8 cellular contexts compared by ENCODE assay signal in the genomic region with DNA sequence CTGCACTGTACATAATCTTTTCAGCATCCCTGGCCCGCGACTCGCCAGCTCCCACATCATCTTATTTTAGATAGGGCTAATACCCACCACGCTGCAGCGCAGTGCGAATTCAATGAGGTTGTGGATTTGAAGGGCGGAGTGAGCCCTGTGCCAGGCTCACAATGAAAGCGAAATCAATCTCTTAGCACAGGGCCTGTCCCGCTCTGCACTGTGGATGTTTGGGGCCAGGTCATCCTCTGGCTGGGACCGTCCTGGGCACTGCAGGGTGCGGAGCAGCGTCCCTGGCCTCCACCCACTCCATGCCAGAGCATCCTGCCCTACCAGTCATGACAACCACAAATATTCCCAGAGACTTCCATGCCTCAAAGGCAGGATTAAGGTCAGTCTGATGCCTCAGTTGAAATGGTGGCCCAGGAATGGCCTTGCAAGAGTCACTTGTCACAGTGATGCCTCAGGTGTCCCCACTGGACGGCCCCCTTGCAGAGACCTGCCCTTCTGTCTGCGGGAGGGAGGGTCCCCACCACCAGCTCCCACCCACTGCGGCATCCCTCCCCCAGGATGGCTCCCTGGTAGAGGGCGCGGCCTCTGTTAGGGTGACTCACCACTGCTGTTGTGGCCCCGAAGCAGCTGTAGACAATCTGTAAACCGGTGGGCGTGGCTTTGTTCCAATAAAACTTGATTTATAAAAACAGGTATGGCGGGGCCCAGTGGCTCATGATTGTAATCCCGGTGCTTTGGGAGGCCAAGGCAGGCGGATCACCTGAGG. TPM values are rescaled to one million over a fixed set of nuclear protein-coding genes. Genes with fewer than 3 reads are reported as not detected.
DNase-seq lines count a peak whose midpoint lies in the region; ATAC-seq and TF ChIP-seq lines count a peak whose summit lies in the region.

No MANE protein-coding gene starts in this region.

- no peaks in the 10 kb centered on the region for H3K27me3 Mint-ChIP-seq in CD4-positive, alpha-beta memory T cell
- H3K27me3 Mint-ChIP-seq in activated T-helper 1 cell treated with anti-CD3 and anti-CD28 coated beads, Interleukin-12 subunit alpha, Interleukin-12 subunit beta, Interleukin-2, Interleukin-4 antibody, amounts not matched to agents 30 ng/mL and 10 ng/mL and 1 ng/mL, durations not matched to agents 14 hours and 24 hours and 36 hours (ENCODE audit: insufficient read depth): no peaks in the 10 kb centered on the region

- WGBS in sigmoid colon, 2 donors: 46 to 54% methylated on average over 23 of the region's 23 CpGs
- WGBS in esophagus muscularis mucosa: 81% methylated on average over 23 of the region's 23 CpGs

- intact Hi-C loops in CD4-positive, alpha-beta memory T cell (cut with micrococcal nuclease): loop anchor here (1.0 kb wide), 1 partner anchor 53 kb away; no protein-coding TSS in a partner anchor
- intact Hi-C loops in PC-3 (cut with micrococcal nuclease) (no loop called here), sigmoid colon (cut with DNase I) (no loop called here), esophagus muscularis mucosa (cut with DNase I) (loop anchor here (5.0 kb wide), 1 partner anchor 103 kb away; no protein-coding TSS in a partner anchor)
- intact Hi-C loops in activated T-helper 1 cell treated with anti-CD3 and anti-CD28 coated beads, Interleukin-12 subunit alpha, Interleukin-12 subunit beta, Interleukin-2, Interleukin-4 antibody, amounts not matched to agents 30 ng/mL and 10 ng/mL and 1 ng/mL, durations not matched to agents 14 hours and 24 hours and 36 hours (cut with micrococcal nuclease): loop anchor here (1.0 to 5.0 kb wide), 3 partner anchors 48 to 193 kb away; a partner anchor contains a TSS

- CTCF ChIA-PET in CD4-positive, alpha-beta memory T cell (lab: Charles Lee; ENCODE audit: partially characterized antibody): interaction anchor here (0.9 to 6.8 kb wide), 6 partner anchors 44 to 115 kb away, joined by 3 to 225 read pairs (median 4); a partner anchor contains a TSS
- CTCF ChIA-PET in PC-3 (lab: Charles Lee): interaction anchor here (0.7 kb wide), 1 partner anchor 502 kb away, joined by 3 read pairs; no protein-coding TSS in a partner anchor

- H3K9ac ChIP-seq in PC-3 (ENCODE audit: low read length): no peak overlapping the region

- peak; percentile 68 for ATAC-seq in PC-3

- H3K36me3 Mint-ChIP-seq in CD4-positive, alpha-beta memory T cell: peaks cover 0 to 5% of the 10 kb centered on the region in 2 donors
- H3K36me3 Mint-ChIP-seq in activated T-helper 1 cell treated with anti-CD3 and anti-CD28 coated beads, Interleukin-12 subunit alpha, Interleukin-12 subunit beta, Interleukin-2, Interleukin-4 antibody, amounts not matched to agents 30 ng/mL and 10 ng/mL and 1 ng/mL, durations not matched to agents 14 hours and 24 hours and 36 hours (ENCODE audit: low read depth): peaks cover 43% of the 10 kb centered on the region

- H3K4me1 Mint-ChIP-seq in CD4-positive, alpha-beta memory T cell: peaks cover 32 to 69% (median 49%) of the 10 kb centered on the region in 4 donors
- H3K4me1 Mint-ChIP-seq in activated T-helper 1 cell treated with anti-CD3 and anti-CD28 coated beads, Interleukin-12 subunit alpha, Interleukin-12 subunit beta, Interleukin-2, Interleukin-4 antibody, amounts not matched to agents 30 ng/mL and 10 ng/mL and 1 ng/mL, durations not matched to agents 14 hours and 24 hours and 36 hours (ENCODE audit: low read depth): peaks cover 54% of the 10 kb centered on the region

- peak overlapping the region; percentile 78 for H3K4me2 ChIP-seq in PC-3 (ENCODE audit: low read length)

- peak overlapping the region; percentile 98 to 100 (median 99) for H3K27ac Mint-ChIP-seq in CD4-positive, alpha-beta memory T cell
- H3K27ac Mint-ChIP-seq in activated T-helper 1 cell treated with anti-CD3 and anti-CD28 coated beads, Interleukin-12 subunit alpha, Interleukin-12 subunit beta, Interleukin-2, Interleukin-4 antibody, amounts not matched to agents 30 ng/mL and 10 ng/mL and 1 ng/mL, durations not matched to agents 14 hours and 24 hours and 36 hours: peak overlapping the region; percentile 79

- H3K79me2 ChIP-seq in PC-3 (ENCODE audit: low read length): peaks cover 95% of the 10 kb centered on the region

- TF ChIP-seq POLR2A in sigmoid colon (IDR thresholded peaks at IDR 0.05) (no peak), esophagus muscularis mucosa (IDR thresholded peaks at IDR 0.05; ENCODE audit: low read depth) (no peak)

- no peaks in the 10 kb centered on the region for H3K36me3 ChIP-seq in CD4-positive, alpha-beta memory T cell (ENCODE audit: insufficient read depth, low read length)
- peaks cover 42% of the 10 kb centered on the region; the same call in 1 of the 2 replicates for H3K36me3 ChIP-seq in PC-3 (ENCODE audit: low read depth, low read length)
- H3K36me3 ChIP-seq in sigmoid colon: no peaks in the 10 kb centered on the region
- H3K36me3 ChIP-seq in esophagus muscularis mucosa: no peaks in the 10 kb centered on the region

- peak overlapping the region; percentile 53 to 55 for H3K4me3 ChIP-seq in CD4-positive, alpha-beta memory T cell (ENCODE audit: low read length in 2 of 2)
- peak overlapping the region; percentile 49; the same call in 1 of the 2 replicates for H3K4me3 ChIP-seq in PC-3 (ENCODE audit: low read length)
- H3K4me3 ChIP-seq in sigmoid colon: peak overlapping the region in 1 of 4 donors; percentile 36
- peak overlapping the region in 2 of 4 donors; percentile 29 to 32 for H3K4me3 ChIP-seq in esophagus muscularis mucosa

- DNase-seq in CD4-positive, alpha-beta memory T cell: peak; percentile 56 to 90 (median 62)
- DNase-seq in PC-3 (peak; percentile 98), foreskin melanocyte (peak; percentile 33), sigmoid colon (no peak), NCI-H345 treated with DMSO at 0.1 percent for 48 hours (lab: John Stamatoyannopoulos, UW; ENCODE audit: unreplicated experiment) (no peak), esophagus muscularis mucosa (ENCODE audit: extremely low spot score) (no peak)
- DNase-seq in activated T-helper 1 cell treated with anti-CD3 and anti-CD28 coated beads, Interleukin-12 subunit alpha, Interleukin-12 subunit beta, Interleukin-2, Interleukin-4 antibody, amounts not matched to agents 30 ng/mL and 10 ng/mL and 1 ng/mL, durations not matched to agents 14 hours and 24 hours and 36 hours (ENCODE audit: low spot score): peak; percentile 73
- DNase-seq in stimulated activated CD4-positive, alpha-beta T cell treated with anti-CD3 and anti-CD28 coated beads, Interleukin-4, amount 100 ng/mL, for 48 hours (ENCODE audit: low read depth in 2 of 2): peak; percentile 60 to 63

- peaks cover 44% of the 10 kb centered on the region for H4K20me1 ChIP-seq in PC-3 (ENCODE audit: low read length)

- H3K27me3 ChIP-seq in CD4-positive, alpha-beta memory T cell (ENCODE audit: insufficient read depth, low read length): no peaks in the 10 kb centered on the region
- H3K27me3 ChIP-seq in PC-3 (ENCODE audit: low read length): no peaks in the 10 kb centered on the region
- no peaks in the 10 kb centered on the region for H3K27me3 ChIP-seq in sigmoid colon
- peaks cover 0 to 5% (median 0%) of the 10 kb centered on the region in 4 donors for H3K27me3 ChIP-seq in esophagus muscularis mucosa

- POLR2A ChIA-PET in CD4-positive, alpha-beta memory T cell (lab: Charles Lee; ENCODE audit: partially characterized antibody): interaction anchor here (0.7 to 7.4 kb wide), 7 partner anchors 20 to 124 kb away, joined by 3 to 113 read pairs (median 10); a partner anchor contains a TSS
- POLR2A ChIA-PET in PC-3 (lab: Charles Lee; ENCODE audit: unreplicated experiment): no interaction called here

- H2AFZ ChIP-seq in PC-3 (ENCODE audit: low read length): 0 out of 2 replicates have a peak overlapping the region, but pooled peaks have one; percentile 7

- no peaks in the 10 kb centered on the region for H3K9me2 ChIP-seq in PC-3 (replicated peaks; ENCODE audit: low read length)

- H3K4me3 Mint-ChIP-seq in CD4-positive, alpha-beta memory T cell: peak overlapping the region; percentile 94 to 100 (median 100)
- peak overlapping the region; percentile 88 for H3K4me3 Mint-ChIP-seq in activated T-helper 1 cell treated with anti-CD3 and anti-CD28 coated beads, Interleukin-12 subunit alpha, Interleukin-12 subunit beta, Interleukin-2, Interleukin-4 antibody, amounts not matched to agents 30 ng/mL and 10 ng/mL and 1 ng/mL, durations not matched to agents 14 hours and 24 hours and 36 hours

- H3K27ac ChIP-seq in CD4-positive, alpha-beta memory T cell (ENCODE audit: low read depth, low read length): peak overlapping the region; percentile 62
- H3K27ac ChIP-seq in PC-3 (ENCODE audit: low read length) (peak overlapping the region; percentile 81), sigmoid colon (no peak overlapping the region), esophagus muscularis mucosa (replicated peaks in 1 of 4) (no peak overlapping the region)

- H3K9me3 Mint-ChIP-seq in CD4-positive, alpha-beta memory T cell: no peaks in the 10 kb centered on the region
- no peaks in the 10 kb centered on the region for H3K9me3 Mint-ChIP-seq in activated T-helper 1 cell treated with anti-CD3 and anti-CD28 coated beads, Interleukin-12 subunit alpha, Interleukin-12 subunit beta, Interleukin-2, Interleukin-4 antibody, amounts not matched to agents 30 ng/mL and 10 ng/mL and 1 ng/mL, durations not matched to agents 14 hours and 24 hours and 36 hours

- TF ChIP-seq EP300 in sigmoid colon (IDR thresholded peaks at IDR 0.05) (no peak), esophagus muscularis mucosa (IDR thresholded peaks at IDR 0.05) (no peak)

- BruUV-seq in PC-3 (replicated peaks; lab: Mats Ljungman, UMichigan): no TSS peak

- H3K9me3 ChIP-seq in CD4-positive, alpha-beta memory T cell (ENCODE audit: control insufficient read depth in 1 of 2, low read length in 2 of 2): no peaks in the 10 kb centered on the region
- H3K9me3 ChIP-seq in PC-3 (ENCODE audit: low read length): no peaks in the 10 kb centered on the region
- no peaks in the 10 kb centered on the region for H3K9me3 ChIP-seq in sigmoid colon
- no peaks in the 10 kb centered on the region for H3K9me3 ChIP-seq in esophagus muscularis mucosa

- no peak for TF ChIP-seq CTCF in PC-3 (conservative IDR thresholded peaks at IDR 0.05; ENCODE audit: low read depth, low read length)
- no peak for TF ChIP-seq CTCF in sigmoid colon (IDR thresholded peaks at IDR 0.05)
- no peak for TF ChIP-seq CTCF in esophagus muscularis mucosa (IDR thresholded peaks at IDR 0.05)

- H3K4me1 ChIP-seq in CD4-positive, alpha-beta memory T cell (ENCODE audit: insufficient read depth, low read length): peaks cover 71% of the 10 kb centered on the region
- H3K4me1 ChIP-seq in PC-3 (ENCODE audit: insufficient read depth, low read length) (peaks cover 54% of the 10 kb centered on the region), sigmoid colon (peaks cover 0 to 31% (median 22%) of the 10 kb centered on the region in 4 donors), esophagus muscularis mucosa (peaks cover 12 to 23% (median 22%) of the 10 kb centered on the region in 4 donors)

- H3F3A ChIP-seq in PC-3 (ENCODE audit: low read length, unreplicated experiment): peaks cover 15% of the 10 kb centered on the region

RNA-seq across cellular contexts. Expression of a gene that starts 5.6 kb away (rescaled TPM):
- total RNA-seq in CD4-positive, alpha-beta memory T cell: under 1 TPM; 0.11 to 0.15 TPM
- under 1 TPM in 1 of 2 donors, not detected in 1; 0.22 TPM for polyA plus RNA-seq in CD4-positive, alpha-beta memory T cell
- total RNA-seq in PC-3 (2014; rRNA removed) (163 and 207 TPM in 2 replicates), sigmoid colon (1 to 10 TPM in 3 of 4 donors, under 1 TPM in 1; 0.36 to 1.7 (median 1.4) TPM), esophagus muscularis mucosa (1 to 10 TPM in 1 of 4 donors, under 1 TPM in 3; 0.33 to 1.2 (median 0.64) TPM)
- total RNA-seq in activated T-helper 1 cell treated with anti-CD3 and anti-CD28 coated beads, Interleukin-12 subunit alpha, Interleukin-12 subunit beta, Interleukin-2, Interleukin-4 antibody, amounts not matched to agents 30 ng/mL and 10 ng/mL and 1 ng/mL, durations not matched to agents 14 hours and 24 hours and 36 hours: 142 and 143 TPM in 2 replicates
- 10 to 100 TPM in 1 of 3 donors, 1 to 10 TPM in 2; 1.2 to 10.5 (median 2.1) TPM for polyA plus RNA-seq in sigmoid colon

RNA-seq across cellular contexts. Expression of a gene that starts 12.2 kb away (rescaled TPM):
- total RNA-seq in CD4-positive, alpha-beta memory T cell: 10 to 100 TPM in 1 of 2 experiments, 1 to 10 TPM in 1; 9.1 to 13.2 TPM
- 1 to 10 TPM in 1 of 2 donors, under 1 TPM in 1; 0.52 to 1.4 TPM for polyA plus RNA-seq in CD4-positive, alpha-beta memory T cell
- total RNA-seq in PC-3 (2014; rRNA removed): not detected in 2 replicates
- 0.29 and 0.57 TPM in 2 replicates for total RNA-seq in activated T-helper 1 cell treated with anti-CD3 and anti-CD28 coated beads, Interleukin-12 subunit alpha, Interleukin-12 subunit beta, Interleukin-2, Interleukin-4 antibody, amounts not matched to agents 30 ng/mL and 10 ng/mL and 1 ng/mL, durations not matched to agents 14 hours and 24 hours and 36 hours
- 1 to 10 TPM in 1 of 4 donors, under 1 TPM in 1, not detected in 2; 0.27 to 1.1 TPM for total RNA-seq in sigmoid colon
- 1 to 10 TPM in 1 of 3 donors, under 1 TPM in 1, not detected in 1; 0.60 to 1.1 TPM for polyA plus RNA-seq in sigmoid colon
- under 1 TPM in 1 of 4 donors, not detected in 3; 0.26 TPM for total RNA-seq in esophagus muscularis mucosa

RNA-seq across cellular contexts. Expression of a gene that starts 47.5 kb away (rescaled TPM):
- total RNA-seq in CD4-positive, alpha-beta memory T cell: 10 to 100 TPM; 16.0 to 18.2 TPM
- polyA plus RNA-seq in CD4-positive, alpha-beta memory T cell: 10 to 100 TPM; 30.1 to 50.1 TPM
- total RNA-seq in PC-3 (2014; rRNA removed): 136 and 159 TPM in 2 replicates
- total RNA-seq in activated T-helper 1 cell treated with anti-CD3 and anti-CD28 coated beads, Interleukin-12 subunit alpha, Interleukin-12 subunit beta, Interleukin-2, Interleukin-4 antibody, amounts not matched to agents 30 ng/mL and 10 ng/mL and 1 ng/mL, durations not matched to agents 14 hours and 24 hours and 36 hours: 33.1 and 33.2 TPM in 2 replicates
- total RNA-seq in sigmoid colon: 10 to 100 TPM; 20.3 to 34.2 (median 26.7) TPM
- 100 to 1,000 TPM; 111 to 191 (median 112) TPM for polyA plus RNA-seq in sigmoid colon
- total RNA-seq in esophagus muscularis mucosa: 10 to 100 TPM; 15.4 to 69.0 (median 51.1) TPM

RNA-seq across cellular contexts. Expression of a gene that starts 54.0 kb away (rescaled TPM):
- total RNA-seq in CD4-positive, alpha-beta memory T cell: 10 to 100 TPM; 47.9 to 50.4 TPM
- 10 to 100 TPM in 1 of 2 donors, 1 to 10 TPM in 1; 3.2 to 11.9 TPM for polyA plus RNA-seq in CD4-positive, alpha-beta memory T cell
- total RNA-seq in PC-3 (2014; rRNA removed) (19.8 and 31.6 TPM in 2 replicates), sigmoid colon (10 to 100 TPM; 20.7 to 46.5 (median 28.8) TPM), esophagus muscularis mucosa (10 to 100 TPM; 26.0 to 51.2 (median 34.2) TPM)
- total RNA-seq in activated T-helper 1 cell treated with anti-CD3 and anti-CD28 coated beads, Interleukin-12 subunit alpha, Interleukin-12 subunit beta, Interleukin-2, Interleukin-4 antibody, amounts not matched to agents 30 ng/mL and 10 ng/mL and 1 ng/mL, durations not matched to agents 14 hours and 24 hours and 36 hours: 38.9 and 45.0 TPM in 2 replicates
- 10 to 100 TPM in 2 of 3 donors, 1 to 10 TPM in 1; 7.2 to 24.0 (median 11.3) TPM for polyA plus RNA-seq in sigmoid colon

Comparison
In these comparisons a context has a peak if more than half of its experiments do, and no peak if none do; other contexts are left out.
1. DNase-seq: peak in CD4-positive, alpha-beta memory T cell (5 of 5), PC-3 (single experiment), activated T-helper 1 cell treated with anti-CD3 and anti-CD28 coated beads, Interleukin-12 subunit alpha, Interleukin-12 subunit beta, Interleukin-2, Interleukin-4 antibody, amounts not matched to agents 30 ng/mL and 10 ng/mL and 1 ng/mL, durations not matched to agents 14 hours and 24 hours and 36 hours (single experiment), foreskin melanocyte (single experiment) and stimulated activated CD4-positive, alpha-beta T cell treated with anti-CD3 and anti-CD28 coated beads, Interleukin-4, amount 100 ng/mL, for 48 hours (2 of 2); none in sigmoid colon (single experiment), NCI-H345 treated with DMSO at 0.1 percent for 48 hours (single experiment) and esophagus muscularis mucosa (single experiment).
2. H3K27ac ChIP-seq: peak in CD4-positive, alpha-beta memory T cell (single experiment) and PC-3 (single experiment); none in sigmoid colon (0 of 4) and esophagus muscularis mucosa (0 of 4).
3. RNA of a gene that starts 5.6 kb away (total RNA-seq): 163 to 207 TPM in PC-3 and 142 to 143 TPM in activated T-helper 1 cell treated with anti-CD3 and anti-CD28 coated beads, Interleukin-12 subunit alpha, Interleukin-12 subunit beta, Interleukin-2, Interleukin-4 antibody, amounts not matched to agents 30 ng/mL and 10 ng/mL and 1 ng/mL, durations not matched to agents 14 hours and 24 hours and 36 hours; 0.36 to 1.7 TPM in sigmoid colon, 0.33 to 1.2 TPM in esophagus muscularis mucosa and 0.11 to 0.15 TPM in CD4-positive, alpha-beta memory T cell; every median in the first group is over 10 times any median in the second.
4. intact Hi-C loops: an anchor here in CD4-positive, alpha-beta memory T cell (1.0 kb wide), activated T-helper 1 cell treated with anti-CD3 and anti-CD28 coated beads, Interleukin-12 subunit alpha, Interleukin-12 subunit beta, Interleukin-2, Interleukin-4 antibody, amounts not matched to agents 30 ng/mL and 10 ng/mL and 1 ng/mL, durations not matched to agents 14 hours and 24 hours and 36 hours (1.0 to 5.0 kb wide) and esophagus muscularis mucosa (5.0 kb wide); none called in PC-3 and sigmoid colon.